1 cellular context compared by ENCODE assay signal in genomic region chr16:69494993-69495392, GRCh38.
TF ChIP-seq lines count a peak whose summit lies in the region.

No MANE protein-coding gene starts in this region.

TF ChIP-seq in HepG2, 621 proteins besides CTCF, POLR2A, EP300 and RAD21 (continued from another document):
- no peak for TF ChIP-seq ZNF414 (CRISPR knock-in tag; IDR thresholded peaks at IDR 0.05)
- TF ChIP-seq CHD4 (IDR thresholded peaks at IDR 0.05; ENCODE audit: borderline replicate concordance, low read length), result 0 out of 2 replicates have a peak, but pooled peaks have one; percentile 46
- TF ChIP-seq ZNF292 (CRISPR knock-in tag; IDR thresholded peaks at IDR 0.05; ENCODE audit: borderline replicate concordance, low read depth), result 0 out of 2 replicates have a peak, but pooled peaks have one; percentile 18
- peak; percentile 48 for TF ChIP-seq STAG1 (CRISPR knock-in tag; IDR thresholded peaks at IDR 0.05)
- no peak for TF ChIP-seq ZFP36L2 (CRISPR knock-in tag; IDR thresholded peaks at IDR 0.05)
